ENCODE assay signal across 8 cellular contexts in the genomic region with DNA sequence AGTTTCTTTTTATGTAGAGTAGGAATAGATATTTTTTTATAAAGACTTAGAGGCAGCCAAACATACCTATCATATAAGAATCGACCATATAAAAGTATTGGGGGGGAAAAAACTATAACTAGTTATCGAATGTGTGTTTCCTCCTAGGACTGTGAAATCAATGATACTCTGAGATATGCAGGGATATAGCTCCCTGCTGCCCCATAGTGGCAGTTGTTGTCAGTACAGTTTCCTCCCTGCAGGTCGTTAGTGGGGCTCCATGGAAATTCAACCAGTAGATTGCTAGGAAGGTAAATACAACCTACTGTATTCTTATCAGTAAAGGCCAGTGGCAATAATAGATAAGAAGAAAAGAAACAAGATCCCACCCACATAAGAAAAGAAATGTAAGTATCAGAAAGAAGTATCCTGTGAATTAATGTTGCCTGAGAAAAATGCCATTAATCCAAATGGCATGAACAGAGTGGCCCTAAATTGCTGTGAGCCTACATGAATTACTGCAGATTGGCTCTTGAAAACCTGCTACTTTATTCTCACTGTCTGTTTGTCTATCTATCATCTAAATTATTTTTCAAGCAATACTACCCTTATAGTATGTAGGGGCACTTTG.
DNase-seq lines count a peak whose midpoint lies in the region; ATAC-seq, FAIRE-seq and TF ChIP-seq lines count a peak whose summit lies in the region.

No MANE protein-coding gene starts in this region.

- no peak overlapping the region for H3K4me3 ChIP-seq in adrenal gland
- H3K4me3 ChIP-seq in uterus: no peak overlapping the region

- intact Hi-C loops in adrenal gland (cut with DNase I): loop anchor here (5.0 to 10.0 kb wide), 3 partner anchors 453 to 468 kb away; no protein-coding TSS in a partner anchor
- intact Hi-C loops in left colon (cut with DNase I, micrococcal nuclease): no loop called here
- intact Hi-C loops in uterus (cut with DNase I; ENCODE audit: low total_unique reads): no loop called here

- no peak for TF ChIP-seq POLR2A in adrenal gland (IDR thresholded peaks at IDR 0.05)
- no peak for TF ChIP-seq POLR2A in uterus (IDR thresholded peaks at IDR 0.05)

- H3K36me3 ChIP-seq in adrenal gland (replicated peaks in 1 of 2) (no peaks in the 10 kb centered on the region), uterus (no peaks in the 10 kb centered on the region)

- H3K4me1 ChIP-seq in adrenal gland (replicated peaks in 1 of 2) (no peaks in the 10 kb centered on the region), uterus (no peaks in the 10 kb centered on the region)

- peak; percentile 66 for ATAC-seq in GM19025 (IDR thresholded peaks at IDR 0.05; ENCODE audit: low read depth, unreplicated experiment)
- peak; percentile 86 for ATAC-seq in HG03064 (IDR thresholded peaks at IDR 0.05; ENCODE audit: low read depth, unreplicated experiment)
- ATAC-seq in left colon: peak; percentile 72

- peak; percentile 68 for FAIRE-seq in D721Med (lab: Jason Lieb, UNC)

- TF ChIP-seq CTCF in D721Med (IDR thresholded peaks at IDR 0.05; ENCODE audit: insufficient read depth, missing control alignments) (peak; percentile 86), adrenal gland (IDR thresholded peaks at IDR 0.05) (peak; percentile 54 to 74 (median 64)), uterus (IDR thresholded peaks at IDR 0.05) (peak in 3 of 4 experiments; percentile 19 to 44 (median 28))

- H3K27me3 ChIP-seq in adrenal gland (no peaks in the 10 kb centered on the region), uterus (no peaks in the 10 kb centered on the region)

- H3K27ac ChIP-seq in adrenal gland (no peak overlapping the region), uterus (no peak overlapping the region)

- no peaks in the 10 kb centered on the region for H3K9me3 ChIP-seq in adrenal gland (replicated peaks in 1 of 3)
- H3K9me3 ChIP-seq in uterus: no peaks in the 10 kb centered on the region

- DNase-seq in D721Med (ENCODE audit: insufficient read length, low spot score): no peak
- DNase-seq in NCI-H82 (lab: John Stamatoyannopoulos, UW): peak; percentile 55
- DNase-seq in adrenal gland: peak; percentile 46 to 76 (median 61)
- peak in 1 of 2 donors; percentile 54 for DNase-seq in left colon
- peak in 1 of 2 donors; percentile 22 for DNase-seq in uterus
- DNase-seq in cortex of kidney (lab: John Stamatoyannopoulos, UW): no peak

- 28 to 38% (median 33%) methylated on average over 3 of the region's 3 CpGs for WGBS in adrenal gland, 4 donors

Comparison
In these comparisons a context has a peak if more than half of its experiments do, and no peak if none do; other contexts are left out.
1. DNase-seq: peak in NCI-H82 (single experiment) and adrenal gland (7 of 7); none in D721Med (single experiment) and cortex of kidney (single experiment).
2. CTCF ChIP-seq: peak in every context shown above with its lines; median percentile 86 in D721Med; 64 in adrenal gland; 28 in uterus.
3. intact Hi-C loops: an anchor here in adrenal gland (5.0 to 10.0 kb wide); none called in left colon and uterus.
4. Peak in every context shown above with its lines, with median percentiles within 50 percentile points of each other: ATAC-seq.